In the genomic region with DNA sequence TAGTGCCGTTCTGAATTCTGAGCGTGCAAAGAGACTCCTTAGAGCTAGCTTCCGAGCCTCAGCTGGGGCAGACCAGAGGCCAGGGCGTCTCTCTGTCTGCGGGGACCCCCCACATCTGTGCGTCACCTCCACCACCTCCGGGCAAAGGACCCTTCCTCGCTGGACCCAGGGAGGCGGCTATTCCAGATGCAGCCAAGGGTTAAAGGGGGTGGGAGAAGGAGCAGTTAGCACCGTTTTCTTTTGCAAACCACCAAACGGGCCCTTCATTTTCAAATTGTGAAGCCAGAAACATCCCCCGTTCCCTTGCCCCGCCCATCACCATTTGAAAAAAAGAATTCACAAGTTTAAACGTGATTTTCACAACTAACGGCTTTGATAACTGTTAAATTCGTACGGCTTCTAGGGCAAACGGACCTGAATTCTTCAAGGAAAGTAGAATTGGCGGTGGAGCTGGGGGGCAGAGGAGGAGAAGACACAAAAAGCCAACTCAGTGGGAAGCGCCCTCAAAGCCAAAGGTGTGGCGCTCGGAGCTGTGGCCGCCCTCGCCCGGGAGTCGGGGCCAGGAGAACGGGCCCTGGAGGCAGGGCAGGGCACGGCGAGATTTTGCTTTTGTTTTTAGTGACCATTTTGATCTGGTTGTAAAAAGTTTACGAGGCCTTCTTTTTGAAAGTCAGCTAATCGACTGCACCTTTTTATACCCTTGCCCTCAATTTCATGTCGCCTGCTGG, we compare ENCODE assay signal across 8 cellular contexts. TPM values are rescaled to one million over a fixed set of nuclear protein-coding genes. Genes with fewer than 3 reads are reported as not detected.
DNase-seq lines count a peak whose midpoint lies in the region; ATAC-seq and TF ChIP-seq lines count a peak whose summit lies in the region.

No MANE protein-coding gene starts in this region.

- peaks cover 78% of the 10 kb centered on the region for H3K27me3 ChIP-seq in BLaER1
- H3K27me3 ChIP-seq in Peyer's patch = peaks cover 0 to 45% of the 10 kb centered on the region in 2 donors
- peaks cover 100% of the 10 kb centered on the region for H3K27me3 ChIP-seq in neural progenitor cell

- peak overlapping the region; percentile 83 for H2AFZ ChIP-seq in neural progenitor cell (replicated peaks)

- no peak for TF ChIP-seq CTCF in Peyer's patch (IDR thresholded peaks at IDR 0.05)
- no peak for TF ChIP-seq CTCF in fibroblast of mammary gland (conservative IDR thresholded peaks at IDR 0.05; ENCODE audit: control insufficient read depth, insufficient read depth, low read depth, low read length)
- TF ChIP-seq CTCF in neural progenitor cell (IDR thresholded peaks at IDR 0.05) = no peak

- in situ Hi-C loops in KBM-7 (cut with MboI; ENCODE audit: low pct_unique_long_range_greater_than_20kb, low sequenced_read_pairs) = loop anchor here (10.0 to 25.0 kb wide), 2 partner anchors 311 to 1214 kb away; no protein-coding TSS in a partner anchor

- H3K4me2 ChIP-seq in BLaER1 (peak overlapping the region; percentile 9; the same call in 1 of the 2 replicates), neural progenitor cell (peak overlapping the region; percentile 83)

- peaks cover 14% of the 10 kb centered on the region for H3F3A ChIP-seq in neural progenitor cell (ENCODE audit: low read depth)

- no peaks in the 10 kb centered on the region for H3K36me3 Mint-ChIP-seq in neural progenitor cell

- H3K9me3 Mint-ChIP-seq in neural progenitor cell = peaks cover 4% of the 10 kb centered on the region

- no peak overlapping the region for H3K27ac Mint-ChIP-seq in neural progenitor cell

- H3K79me2 ChIP-seq in neural progenitor cell (ENCODE audit: low read depth) = no peaks in the 10 kb centered on the region

- no peaks in the 10 kb centered on the region for H3K36me3 ChIP-seq in BLaER1
- no peaks in the 10 kb centered on the region for H3K36me3 ChIP-seq in Peyer's patch
- no peaks in the 10 kb centered on the region for H3K36me3 ChIP-seq in neural progenitor cell

- H4K20me1 ChIP-seq in BLaER1 = no peaks in the 10 kb centered on the region; the same call in 1 of the 2 replicates
- H4K20me1 ChIP-seq in neural progenitor cell (ENCODE audit: low read depth) = peaks cover 3% of the 10 kb centered on the region

- DNase-seq in Peyer's patch = no peak
- DNase-seq in fibroblast of mammary gland (ENCODE audit: low read depth) = peak; percentile 32
- peak; percentile 29 for DNase-seq in neural progenitor cell (ENCODE audit: low spot score)
- DNase-seq in NCI-H226 = no peak
- DNase-seq in NCI-H187 (lab: John Stamatoyannopoulos, UW) = no peak
- no peak for DNase-seq in KBM-7

- H3K27ac ChIP-seq in BLaER1 (no peak overlapping the region), Peyer's patch (peak overlapping the region; percentile 26 to 76 (median 56)), neural progenitor cell (no peak overlapping the region)

- peaks cover 55% of the 10 kb centered on the region for H3K9me3 ChIP-seq in BLaER1
- no peaks in the 10 kb centered on the region for H3K9me3 ChIP-seq in Peyer's patch
- H3K9me3 ChIP-seq in neural progenitor cell (ENCODE audit: low read depth) = no peaks in the 10 kb centered on the region

- H3K4me3 ChIP-seq in BLaER1 = 0 out of 2 replicates have a peak overlapping the region, but pooled peaks have one; percentile 18
- H3K4me3 ChIP-seq in Peyer's patch = peak overlapping the region; percentile 6 to 47 (median 30)
- peak overlapping the region; percentile 95 for H3K4me3 ChIP-seq in fibroblast of mammary gland (ENCODE audit: control insufficient read depth, low read depth, low read length)
- H3K4me3 ChIP-seq in neural progenitor cell = peak overlapping the region; percentile 57

- no peaks in the 10 kb centered on the region for H3K4me1 ChIP-seq in BLaER1
- H3K4me1 ChIP-seq in Peyer's patch = peaks cover 4 to 41% (median 7%) of the 10 kb centered on the region in 4 donors
- peaks cover 27% of the 10 kb centered on the region for H3K4me1 ChIP-seq in neural progenitor cell

- H3K9ac ChIP-seq in BLaER1 = no peak overlapping the region
- H3K9ac ChIP-seq in neural progenitor cell = no peak overlapping the region

- H3K4me1 Mint-ChIP-seq in neural progenitor cell = peaks cover 33% of the 10 kb centered on the region

- TF ChIP-seq POLR2A in Peyer's patch (IDR thresholded peaks at IDR 0.05) = no peak

- peak overlapping the region; percentile 90 for H3K4me3 Mint-ChIP-seq in neural progenitor cell

- no peak for ATAC-seq in HG03442 (IDR thresholded peaks at IDR 0.05; ENCODE audit: unreplicated experiment)

- H3K27me3 Mint-ChIP-seq in neural progenitor cell (ENCODE audit: insufficient read depth, low read depth) = peaks cover 66% of the 10 kb centered on the region

RNA-seq across cellular contexts. Expression of gene PDGFRA, which starts 3.3 kb away (rescaled TPM):
- total RNA-seq in Peyer's patch = 100 to 1,000 TPM in 1 of 4 donors, 10 to 100 TPM in 3; 27.5 to 283 (median 60.2) TPM
- total RNA-seq in neural progenitor cell (ENCODE audit: low replicate concordance) = 1.8 and 2.1 TPM in 2 replicates

Comparison
In these comparisons a context has a peak if more than half of its experiments do, and no peak if none do; other contexts are left out.
1. H3K27ac ChIP-seq: peak in Peyer's patch (4 of 4); none in BLaER1 (single experiment) and neural progenitor cell (single experiment).
2. H3K4me3 ChIP-seq: peak in every context shown above with its lines; median percentile 95 in fibroblast of mammary gland; 57 in neural progenitor cell; 30 in Peyer's patch; 18 in BLaER1.
3. DNase-seq: peak in fibroblast of mammary gland (single experiment) and neural progenitor cell (single experiment); none in Peyer's patch (0 of 3), NCI-H226 (single experiment), NCI-H187 (0 of 2) and KBM-7 (single experiment).